13 cellular contexts compared by ENCODE assay signal in the genomic region with DNA sequence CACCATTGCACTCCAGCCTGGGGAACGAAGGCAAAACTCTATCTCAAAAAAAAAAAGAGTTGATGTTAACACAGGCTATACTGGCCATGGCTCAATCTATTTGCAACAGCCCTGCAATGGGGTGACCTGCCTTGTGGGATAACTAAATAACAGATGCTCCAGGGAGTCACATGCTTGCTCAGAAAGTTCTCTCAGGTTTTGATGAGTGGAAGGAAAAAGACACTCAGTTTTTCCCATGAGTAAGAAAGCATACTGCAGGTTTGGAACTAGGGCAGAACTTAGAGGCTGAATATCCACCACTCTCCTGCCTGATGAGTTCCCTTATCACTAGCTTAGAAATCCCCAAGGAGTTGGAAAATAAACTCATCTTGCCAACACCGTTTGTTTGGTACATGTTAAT.
"Had no signal": no experiment of that assay in that cellular context is flagged by ENCODE, and none has a peak within 500 bp of the region (broad histone marks: within the 10 kb centered on the region; RNA-seq: fewer than 3 reads in every experiment).

No MANE protein-coding gene starts in this region.

- H3K36me3 Mint-ChIP-seq: natural killer cell had no signal

- H3K27ac ChIP-seq: foreskin keratinocyte, neutrophil, parathyroid adenoma, thoracic aorta had no signal

- H3K27me3 ChIP-seq: foreskin keratinocyte, neutrophil had no signal

- H3K4me3 ChIP-seq: thoracic aorta had no signal

- H3K4me1 ChIP-seq: foreskin keratinocyte, parathyroid adenoma had no signal

- ATAC-seq: foreskin keratinocyte, natural killer cell, SK-N-SH treated with all-trans-retinoic acid at 6 μM for 48 hours had no signal

- H3K9me3 Mint-ChIP-seq: dendritic cell treated with granulocyte-macrophage colony-stimulating factor and Interleukin-4, amounts not matched to agents 40 ng/mL and 50 ng/mL, for 4 days; natural killer cell had no signal

- H2AFZ ChIP-seq: parathyroid adenoma had no signal

- H3K4me3 Mint-ChIP-seq: activated CD4-positive, alpha-beta T cell treated with anti-CD3 and anti-CD28 coated beads, Interleukin-2, amount 10 ng/mL, durations not matched to agents 7 days and 5 days; dendritic cell treated with granulocyte-macrophage colony-stimulating factor and Interleukin-4, amounts not matched to agents 40 ng/mL and 50 ng/mL, for 4 days; natural killer cell had no signal

- H3K4me1 Mint-ChIP-seq: natural killer cell had no signal

- H3K27me3 Mint-ChIP-seq: activated CD4-positive, alpha-beta T cell treated with anti-CD3 and anti-CD28 coated beads, Interleukin-2, amount 10 ng/mL, durations not matched to agents 7 days and 5 days; dendritic cell treated with granulocyte-macrophage colony-stimulating factor and Interleukin-4, amounts not matched to agents 40 ng/mL and 50 ng/mL, for 4 days had no signal

- DNase-seq: activated CD4-positive, alpha-beta T cell treated with anti-CD3 and anti-CD28 coated beads, Interleukin-2, amount 10 ng/mL, durations not matched to agents 7 days and 5 days; effector memory CD4-positive, alpha-beta T cell; foreskin keratinocyte; glutamatergic neuron; kidney glomerular epithelial cell; mesendoderm; natural killer cell; SHP77 treated with DMSO at 0.1 percent for 48 hours had no signal

- H3K9me3 ChIP-seq: neutrophil, thoracic aorta had no signal

- H3K9ac ChIP-seq: parathyroid adenoma had no signal

- H3K27ac Mint-ChIP-seq: activated CD4-positive, alpha-beta T cell treated with anti-CD3 and anti-CD28 coated beads, Interleukin-2, amount 10 ng/mL, durations not matched to agents 7 days and 5 days; dendritic cell treated with granulocyte-macrophage colony-stimulating factor and Interleukin-4, amounts not matched to agents 40 ng/mL and 50 ng/mL, for 4 days; natural killer cell had no signal
